ENCODE assay signal across 10 cellular contexts in the genomic region with DNA sequence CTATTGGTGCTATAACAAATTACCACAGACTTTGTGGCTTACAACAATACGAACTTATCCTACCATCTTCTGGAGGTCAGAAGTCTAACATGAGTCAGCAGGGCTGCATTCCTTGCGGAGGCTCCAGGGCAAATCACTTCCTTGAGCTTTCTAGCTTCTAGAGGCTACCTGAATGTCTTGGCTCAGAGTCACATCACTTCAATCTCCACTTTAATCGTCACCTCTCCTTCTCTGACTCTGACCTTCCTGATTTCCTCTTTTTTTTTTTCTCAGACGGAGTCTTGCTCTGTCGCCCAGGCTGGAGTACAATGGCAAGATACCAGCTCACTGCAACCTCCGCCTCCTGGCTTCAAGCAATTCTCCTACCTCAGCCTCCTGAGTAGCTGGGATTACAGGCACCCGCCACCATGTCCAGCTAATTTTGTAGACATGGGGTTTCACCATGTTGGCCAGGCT. TPM values are rescaled to one million over a fixed set of nuclear protein-coding genes. Genes with fewer than 3 reads are reported as not detected.
DNase-seq lines count a peak whose midpoint lies in the region; ATAC-seq and TF ChIP-seq lines count a peak whose summit lies in the region.
"Had no signal": no experiment of that assay in that cellular context is flagged by ENCODE, and none has a peak within 500 bp of the region (broad histone marks: within the 10 kb centered on the region; RNA-seq: fewer than 3 reads in every experiment).

No MANE protein-coding gene starts in this region.

- in situ Hi-C loops in GM13977 (cut with MboI; ENCODE audit: low pct_unique_long_range_greater_than_20kb, low sequenced_read_pairs, unreplicated experiment), result no loop called here

- H3K4me1 Mint-ChIP-seq in osteocyte (ENCODE audit: unreplicated experiment) (peaks cover 24% of the 10 kb centered on the region), T-cell (peaks cover 9 to 21% (median 12%) of the 10 kb centered on the region in 3 donors)

- no peak overlapping the region for H3K4me3 ChIP-seq in WERI-Rb-1 (ENCODE audit: low read depth, low read length)
- H3K4me3 ChIP-seq: thoracic aorta had no signal

- POLR2A ChIA-PET in T-cell (lab: Charles Lee), result no interaction called here

- H3K27ac ChIP-seq in WERI-Rb-1, result no peak overlapping the region
- H3K27ac ChIP-seq: thoracic aorta had no signal

- TF ChIP-seq CTCF in osteocyte (IDR thresholded peaks at IDR 0.05) (no peak), GM13977 (IDR thresholded peaks at IDR 0.05; ENCODE audit: extremely low read depth, insufficient read depth, missing control alignments) (no peak), WERI-Rb-1 (IDR thresholded peaks at IDR 0.05; ENCODE audit: low read depth, low read length) (no peak)

- H3K9me3 ChIP-seq in WERI-Rb-1 (ENCODE audit: severe bottlenecking), result no peaks in the 10 kb centered on the region
- H3K9me3 ChIP-seq: thoracic aorta had no signal

- CTCF ChIA-PET in T-cell (lab: Charles Lee), result no interaction called here

- ATAC-seq in esophagus mucosa, result peak; percentile 89
- no peak for ATAC-seq in T-cell (replicated peaks in 1 of 4)

- no peaks in the 10 kb centered on the region; the same call in 1 of the 2 replicates for H3K36me3 ChIP-seq in WERI-Rb-1
- H3K36me3 ChIP-seq: thoracic aorta had no signal

- no peaks in the 10 kb centered on the region for H3K27me3 ChIP-seq in WERI-Rb-1 (ENCODE audit: insufficient read depth, low read depth, severe bottlenecking)

- peak; percentile 28 for DNase-seq in GF-D8 (lab: John Stamatoyannopoulos, UW)
- peak; percentile 14 for DNase-seq in RKO (ENCODE audit: low spot score)
- no peak for DNase-seq in osteocyte (ENCODE audit: extremely low spot score, unreplicated experiment)
- no peak for DNase-seq in T-cell
- DNase-seq in GM13977 (ENCODE audit: low spot score), result no peak
- DNase-seq in NCI-H345 treated with DMSO at 0.1 percent for 48 hours (lab: John Stamatoyannopoulos, UW; ENCODE audit: unreplicated experiment), result no peak
- no peak for DNase-seq in WERI-Rb-1

- H3K27me3 Mint-ChIP-seq in osteocyte (ENCODE audit: unreplicated experiment) (no peaks in the 10 kb centered on the region), T-cell (no peaks in the 10 kb centered on the region)
- H3K27me3 Mint-ChIP-seq: progenitor cell of endocrine pancreas had no signal

- H3K27ac Mint-ChIP-seq in osteocyte (ENCODE audit: unreplicated experiment) (peak overlapping the region; percentile 78), T-cell (peak overlapping the region in 1 of 2 donors; percentile 17)
- H3K27ac Mint-ChIP-seq: progenitor cell of endocrine pancreas had no signal

- H3K36me3 Mint-ChIP-seq in osteocyte (ENCODE audit: unreplicated experiment), result peaks cover 7% of the 10 kb centered on the region
- H3K36me3 Mint-ChIP-seq in T-cell, result peaks cover 19% of the 10 kb centered on the region

- H3K4me3 Mint-ChIP-seq in osteocyte (ENCODE audit: unreplicated experiment), result no peak overlapping the region
- H3K4me3 Mint-ChIP-seq in T-cell, result no peak overlapping the region

- no peaks in the 10 kb centered on the region for H3K9me3 Mint-ChIP-seq in osteocyte (ENCODE audit: unreplicated experiment)
- H3K9me3 Mint-ChIP-seq in T-cell, result no peaks in the 10 kb centered on the region

RNA-seq across cellular contexts. Expression of a gene that starts 44.6 kb away (rescaled TPM):
- total RNA-seq in esophagus mucosa, result 64.4 TPM
- 61.7 and 70.3 TPM in 2 replicates for total RNA-seq in osteocyte
- 100 to 1,000 TPM in 3 of 5 donors, 10 to 100 TPM in 2; 97.9 to 119 (median 106) TPM for total RNA-seq in T-cell

RNA-seq across cellular contexts. Expression of a gene that starts 44.9 kb away (rescaled TPM):
- total RNA-seq in esophagus mucosa (23.5 TPM), osteocyte (39.1 and 40.6 TPM in 2 replicates), T-cell (10 to 100 TPM; 15.7 to 24.1 (median 21.7) TPM)

Comparison
In these comparisons a context has a peak if more than half of its experiments do, and no peak if none do; other contexts are left out.
1. DNase-seq: peak in GF-D8 (single experiment) and RKO (single experiment); none in osteocyte (single experiment), T-cell (0 of 34), GM13977 (single experiment), NCI-H345 treated with DMSO at 0.1 percent for 48 hours (single experiment) and WERI-Rb-1 (single experiment).